ENCODE assay signal across 27 cellular contexts in the genomic region with DNA sequence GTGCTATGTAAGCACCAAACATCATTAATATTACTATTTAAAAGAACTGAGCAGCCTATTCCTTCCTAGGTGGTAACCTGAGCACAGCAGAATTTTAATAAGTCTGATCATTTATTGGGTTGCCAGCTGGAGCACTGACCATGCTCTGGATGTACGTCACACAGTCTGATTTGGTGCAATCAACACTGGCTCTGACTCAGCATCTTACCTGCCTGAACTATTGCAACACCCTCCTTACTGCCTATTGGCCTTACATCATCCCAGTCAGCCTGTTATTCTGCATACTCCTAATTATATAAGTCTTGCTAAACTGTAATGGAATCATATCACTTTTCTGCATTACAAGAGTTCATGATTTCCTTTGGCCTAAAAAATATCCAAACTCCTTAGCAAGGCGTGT.
DNase-seq lines count a peak whose midpoint lies in the region; ATAC-seq and TF ChIP-seq lines count a peak whose summit lies in the region.
"Had no signal": no experiment of that assay in that cellular context is flagged by ENCODE, and none has a peak within 500 bp of the region (broad histone marks: within the 10 kb centered on the region; RNA-seq: fewer than 3 reads in every experiment).

No MANE protein-coding gene starts in this region.

- H3K9me3 ChIP-seq in RWPE2 (ENCODE audit: severe bottlenecking) (no peaks in the 10 kb centered on the region), trophoblast cell (ENCODE audit: insufficient read depth, low read depth, low read length) (no peaks in the 10 kb centered on the region)
- H3K9me3 ChIP-seq: Peyer's patch, SJSA1, upper lobe of left lung had no signal

- WGBS in trophoblast cell (ENCODE audit: extremely low coverage, insufficient coverage, insufficient read length), result no CpG with 5 or more reads among the region's 2 CpGs

- H3K36me3 ChIP-seq in RWPE2 (ENCODE audit: low read depth) (no peaks in the 10 kb centered on the region), trophoblast cell (ENCODE audit: control insufficient read depth in 1 of 2, insufficient read depth in 2 of 2, low read length in 2 of 2) (no peaks in the 10 kb centered on the region)
- H3K36me3 ChIP-seq: Peyer's patch, SJSA1, upper lobe of left lung had no signal

- H3K4me2 ChIP-seq in trophoblast cell (ENCODE audit: low read length), result no peak overlapping the region

- no peak overlapping the region for H3K4ac ChIP-seq in trophoblast cell (ENCODE audit: low read depth, low read length)

- H3K27ac ChIP-seq in RWPE2 (ENCODE audit: poor library complexity, severe bottlenecking) (no peak overlapping the region), foreskin keratinocyte (no peak overlapping the region), trophoblast cell (ENCODE audit: low read depth, low read length) (no peak overlapping the region)
- H3K27ac ChIP-seq: 22Rv1, Peyer's patch, SJSA1, upper lobe of left lung had no signal

- no peaks in the 10 kb centered on the region for H3K79me1 ChIP-seq in trophoblast cell (ENCODE audit: low read length)

- H3K18ac ChIP-seq in trophoblast cell (ENCODE audit: low read length), result no peak overlapping the region

- no peak overlapping the region for H2AK5ac ChIP-seq in trophoblast cell (ENCODE audit: low read length)

- no peaks in the 10 kb centered on the region for H3K79me2 ChIP-seq in trophoblast cell (ENCODE audit: control insufficient read depth, insufficient read depth, low read length, poor library complexity)

- H2BK12ac ChIP-seq in trophoblast cell (ENCODE audit: low read length), result no peak overlapping the region

- H2BK120ac ChIP-seq in trophoblast cell (ENCODE audit: insufficient read depth, low read length, poor library complexity), result no peak overlapping the region

- H3K23ac ChIP-seq in trophoblast cell (ENCODE audit: low read length), result no peak overlapping the region

- H4K91ac ChIP-seq in trophoblast cell (ENCODE audit: low read depth, low read length), result no peak overlapping the region

- no peaks in the 10 kb centered on the region for H3K4me1 ChIP-seq in RWPE2 (ENCODE audit: insufficient read depth, poor library complexity, severe bottlenecking)
- H3K4me1 ChIP-seq in foreskin keratinocyte, result no peaks in the 10 kb centered on the region
- H3K4me1 ChIP-seq in trophoblast cell (ENCODE audit: control insufficient read depth in 1 of 2, insufficient read depth in 2 of 2, low read length in 2 of 2), result no peaks in the 10 kb centered on the region
- H3K4me1 ChIP-seq: Peyer's patch, SJSA1, upper lobe of left lung had no signal

- TF ChIP-seq CTCF in RWPE2 (IDR thresholded peaks at IDR 0.05; ENCODE audit: poor library complexity, severe bottlenecking) (no peak), foreskin keratinocyte (conservative IDR thresholded peaks at IDR 0.05) (no peak)

- ATAC-seq in RWPE2 (ENCODE audit: low read depth) (peak; percentile 77), foreskin keratinocyte (peak; percentile 95), HG02759 (IDR thresholded peaks at IDR 0.05; ENCODE audit: unreplicated experiment) (no peak)
- ATAC-seq: stimulated activated naive B cell treated with anti-CD40 and anti-IgM and Interleukin-4, amounts not matched to agents 10 μg/mL and 1 μg/mL and 100 μg/mL, for 72 hours; T-cell had no signal

- H3K27me3 ChIP-seq in RWPE2 (ENCODE audit: insufficient read depth, poor library complexity, severe bottlenecking) (no peaks in the 10 kb centered on the region), foreskin keratinocyte (peaks cover 6% of the 10 kb centered on the region), trophoblast cell (ENCODE audit: insufficient read depth, low read length) (no peaks in the 10 kb centered on the region)
- H3K27me3 ChIP-seq: Peyer's patch, upper lobe of left lung had no signal

- H2AFZ ChIP-seq in trophoblast cell (ENCODE audit: insufficient read depth, low read length, poor library complexity), result no peak overlapping the region

- no peak overlapping the region for H4K8ac ChIP-seq in trophoblast cell (ENCODE audit: low read depth, low read length)

- H3K9ac ChIP-seq in trophoblast cell (ENCODE audit: low read length), result no peak overlapping the region

- no peak overlapping the region for H3K14ac ChIP-seq in trophoblast cell (ENCODE audit: low read length)

- no peak overlapping the region for H4K12ac ChIP-seq in trophoblast cell (ENCODE audit: low read depth, low read length)

- H2BK5ac ChIP-seq in trophoblast cell (ENCODE audit: low read depth, low read length, poor library complexity), result no peak overlapping the region

- peak; percentile 4 for DNase-seq in DMS 273 (lab: John Stamatoyannopoulos, UW; ENCODE audit: unreplicated experiment)
- DNase-seq in DMS 273 treated with DMSO at 0.1 percent for 48 hours (lab: John Stamatoyannopoulos, UW), result no peak
- no peak for DNase-seq in RWPE2 (ENCODE audit: low spot score)
- peak; percentile 67 to 79 for DNase-seq in foreskin keratinocyte
- peak; percentile 39 to 73 for DNase-seq in trophoblast cell
- DNase-seq in activated CD8-positive, alpha-beta memory T cell treated with anti-CD3 and anti-CD28 coated beads, Interleukin-2, amount 50 U/mL, for 48 hours, result no peak
- DNase-seq in activated gamma-delta T cell (lab: John Stamatoyannopoulos, UW), result no peak
- DNase-seq: activated CD4-positive, alpha-beta T cell treated with anti-CD3 and anti-CD28 coated beads, Interleukin-2, amount 10 ng/mL, durations not matched to agents 24 days and 14 days; activated effector memory CD4-positive, alpha-beta T cell treated with anti-CD3 and anti-CD28 coated beads, Interleukin-2, amount 50 U/mL, for 16 hours; activated naive CD8-positive, alpha-beta T cell treated with anti-CD3 and anti-CD28 coated beads, Interleukin-2, amount 10 ng/mL, durations not matched to agents 7 days and 5 days; activated T-cell treated with anti-CD3 and anti-CD28 coated beads, Interleukin-2, amount 50 U/mL, for 1 hour; central memory CD4-positive, alpha-beta T cell; cortex of kidney; GOT3; Karpas-422; kidney glomerular epithelial cell; NCI-H2029 treated with DMSO at 0.1 percent for 48 hours; NCI-H2227 treated with DMSO at 0.1 percent for 48 hours; NCI-H526; nephron progenitor cell; Peyer's patch; stimulated activated naive B cell treated with anti-CD40 and anti-IgM and Interleukin-4, amounts not matched to agents 10 μg/mL and 1 μg/mL and 100 μg/mL, for 72 hours; T-cell had no signal

- H3K4me3 ChIP-seq in RWPE2 (ENCODE audit: severe bottlenecking), result no peak overlapping the region
- H3K4me3 ChIP-seq in trophoblast cell (ENCODE audit: low read depth, low read length), result no peak overlapping the region
- H3K4me3 ChIP-seq: Peyer's patch, SJSA1, upper lobe of left lung had no signal

Comparison
In these comparisons a context has a peak if more than half of its experiments do, and no peak if none do; other contexts are left out.
1. DNase-seq: peak in DMS 273 (single experiment), foreskin keratinocyte (2 of 2) and trophoblast cell (2 of 2); none in DMS 273 treated with DMSO at 0.1 percent for 48 hours (single experiment), RWPE2 (single experiment), activated CD8-positive, alpha-beta memory T cell treated with anti-CD3 and anti-CD28 coated beads, Interleukin-2, amount 50 U/mL, for 48 hours (single experiment) and activated gamma-delta T cell (single experiment).